1 cellular context compared by ENCODE assay signal in the genomic region with DNA sequence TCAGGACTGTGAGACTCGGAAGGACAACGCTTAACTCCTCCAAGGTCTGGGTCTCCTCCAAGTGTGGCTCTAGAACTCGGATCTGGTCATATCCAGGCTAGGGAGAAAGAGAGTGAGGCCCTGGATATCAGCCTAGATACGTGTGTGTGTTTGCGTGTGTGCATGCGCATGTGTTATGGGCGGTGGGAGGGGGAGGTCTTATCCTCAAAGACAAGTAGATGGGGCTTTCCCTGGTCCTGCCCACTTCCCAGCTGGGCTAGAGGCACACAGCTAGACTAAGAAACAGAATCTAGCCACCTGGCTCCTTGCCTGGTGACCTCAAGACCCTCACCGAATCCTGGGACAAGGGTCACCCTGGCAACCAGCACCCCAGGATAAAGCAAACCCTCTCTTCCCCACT.
TF ChIP-seq lines count a peak whose summit lies in the region.

No MANE protein-coding gene starts in this region.

TF ChIP-seq in HepG2, 621 proteins besides CTCF, POLR2A, EP300 and RAD21:
- TF ChIP-seq MYNN (CRISPR knock-in tag; IDR thresholded peaks at IDR 0.05; ENCODE audit: low read depth) (no peak), IRF2 (CRISPR knock-in tag; IDR thresholded peaks at IDR 0.05) (peak; percentile 36; the same call in 1 of the 2 replicates), SOX13 (IDR thresholded peaks at IDR 0.05) (no peak), SOX13 (CRISPR knock-in tag; conservative IDR thresholded peaks at IDR 0.05 in 1 of 2, IDR thresholded peaks at IDR 0.05 in 1 of 2) (no peak), ZNF891 (CRISPR knock-in tag; IDR thresholded peaks at IDR 0.05) (peak; percentile 3; the same call in 1 of the 2 replicates), TCF12 (IDR thresholded peaks at IDR 0.05) (no peak), TCF12 (CRISPR knock-in tag; IDR thresholded peaks at IDR 0.05) (no peak), GMEB1 (CRISPR knock-in tag; IDR thresholded peaks at IDR 0.05; ENCODE audit: borderline replicate concordance) (no peak), FOXO4 (CRISPR knock-in tag; conservative IDR thresholded peaks at IDR 0.05) (0 out of 2 replicates have a peak, but pooled peaks have one; percentile 50), REL (CRISPR knock-in tag; conservative IDR thresholded peaks at IDR 0.05) (0 out of 2 replicates have a peak, but pooled peaks have one; percentile 13), JUND (CRISPR knock-in tag; IDR thresholded peaks at IDR 0.05) (no peak), ZNF264 (CRISPR knock-in tag; IDR thresholded peaks at IDR 0.05) (no peak), ONECUT2 (CRISPR knock-in tag; IDR thresholded peaks at IDR 0.05) (no peak), ZNF30 (CRISPR knock-in tag; IDR thresholded peaks at IDR 0.05) (no peak), ZNF512B (CRISPR knock-in tag; IDR thresholded peaks at IDR 0.05; ENCODE audit: borderline replicate concordance) (no peak), SYNCRIP (IDR thresholded peaks at IDR 0.05; ENCODE audit: insufficient read depth, low read depth, low read length) (no peak)
- TF ChIP-seq, protein P1, sequence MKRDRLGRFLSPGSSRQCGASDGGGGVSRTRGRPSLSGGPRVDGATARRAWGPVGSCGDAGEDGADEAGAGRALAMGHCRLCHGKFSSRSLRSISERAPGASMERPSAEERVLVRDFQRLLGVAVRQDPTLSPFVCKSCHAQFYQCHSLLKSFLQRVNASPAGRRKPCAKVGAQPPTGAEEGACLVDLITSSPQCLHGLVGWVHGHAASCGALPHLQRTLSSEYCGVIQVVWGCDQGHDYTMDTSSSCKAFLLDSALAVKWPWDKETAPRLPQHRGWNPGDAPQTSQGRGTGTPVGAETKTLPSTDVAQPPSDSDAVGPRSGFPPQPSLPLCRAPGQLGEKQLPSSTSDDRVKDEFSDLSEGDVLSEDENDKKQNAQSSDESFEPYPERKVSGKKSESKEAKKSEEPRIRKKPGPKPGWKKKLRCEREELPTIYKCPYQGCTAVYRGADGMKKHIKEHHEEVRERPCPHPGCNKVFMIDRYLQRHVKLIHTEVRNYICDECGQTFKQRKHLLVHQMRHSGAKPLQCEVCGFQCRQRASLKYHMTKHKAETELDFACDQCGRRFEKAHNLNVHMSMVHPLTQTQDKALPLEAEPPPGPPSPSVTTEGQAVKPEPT (CRISPR knock-in tag; IDR thresholded peaks at IDR 0.05; ENCODE audit: low read depth) = no peak
- TF ChIP-seq, protein P2, sequence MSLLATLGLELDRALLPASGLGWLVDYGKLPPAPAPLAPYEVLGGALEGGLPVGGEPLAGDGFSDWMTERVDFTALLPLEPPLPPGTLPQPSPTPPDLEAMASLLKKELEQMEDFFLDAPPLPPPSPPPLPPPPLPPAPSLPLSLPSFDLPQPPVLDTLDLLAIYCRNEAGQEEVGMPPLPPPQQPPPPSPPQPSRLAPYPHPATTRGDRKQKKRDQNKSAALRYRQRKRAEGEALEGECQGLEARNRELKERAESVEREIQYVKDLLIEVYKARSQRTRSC (CRISPR knock-in tag; IDR thresholded peaks at IDR 0.05; ENCODE audit: low read depth) = no peak
